Comparison of ENCODE assay signal across 8 cellular contexts in the genomic region with DNA sequence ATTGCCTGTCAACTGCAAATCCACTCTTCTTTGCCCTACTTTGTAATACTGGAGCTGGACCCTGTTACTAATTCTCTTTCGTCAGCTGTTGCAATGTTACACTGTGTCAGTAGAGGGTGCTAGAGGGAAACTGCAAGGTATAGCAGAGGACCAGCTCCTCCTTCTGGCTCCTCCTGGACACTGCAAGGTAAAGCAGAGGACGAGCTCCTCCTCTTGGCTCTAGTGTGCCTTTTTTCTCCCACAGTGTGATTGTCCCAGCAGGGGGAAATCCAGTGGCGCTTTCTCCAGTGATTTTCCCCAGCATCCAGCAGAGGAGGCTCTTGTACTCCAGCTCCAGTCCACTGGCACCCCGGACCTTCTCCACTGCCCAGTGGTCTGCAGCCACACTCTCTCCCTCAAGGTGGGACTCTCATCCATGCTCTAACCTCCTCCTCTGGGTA.
DNase-seq lines count a peak whose midpoint lies in the region; ATAC-seq and TF ChIP-seq lines count a peak whose summit lies in the region.

No MANE protein-coding gene starts in this region.

- TF ChIP-seq POLR2A in HCT116 (IDR thresholded peaks at IDR 0.05; ENCODE audit: borderline replicate concordance, extremely low read depth, insufficient read depth, insufficient read length) (no peak), tibial nerve (IDR thresholded peaks at IDR 0.05) (no peak)

- peak; percentile 49 for DNase-seq in GM04503 (ENCODE audit: low read depth)
- DNase-seq in HCT116 (ENCODE audit: low read depth, low spot score): peak; percentile 85
- DNase-seq in MM.1S: peak; percentile 88
- peak; percentile 81 to 82 for DNase-seq in SHP77 (lab: John Stamatoyannopoulos, UW)
- DNase-seq in foreskin melanocyte: peak; percentile 85
- peak; percentile 95 for DNase-seq in osteoblast (ENCODE audit: insufficient read length, low spot score, missing footprints)
- DNase-seq in tibial nerve (ENCODE audit: low spot score in 2 of 2): peak; percentile 40 to 89

- no peak overlapping the region for H3K4me3 Mint-ChIP-seq in activated T-helper 17 cell treated with anti-CD3 and anti-CD28 coated beads, Interleukin-2, amount 50 U/mL, for 72 hours

- H3K4me2 ChIP-seq in HCT116 (ENCODE audit: low read length): no peak overlapping the region
- no peak overlapping the region for H3K4me2 ChIP-seq in MM.1S (ENCODE audit: low read depth, low read length)
- no peak overlapping the region for H3K4me2 ChIP-seq in osteoblast (ENCODE audit: insufficient read depth, low read length)

- TF ChIP-seq CTCF in HCT116 (IDR thresholded peaks at IDR 0.05 in 2 of 3, conservative IDR thresholded peaks at IDR 0.05 in 1 of 3; ENCODE audit: borderline replicate concordance in 1 of 3, insufficient read depth in 1 of 3, low read depth in 2 of 3, low read length in 2 of 3): peak; percentile 99 to 100 (median 99)
- peak; percentile 99 for TF ChIP-seq CTCF in MM.1S (IDR thresholded peaks at IDR 0.05; ENCODE audit: low read length)
- peak; percentile 100 for TF ChIP-seq CTCF in osteoblast (IDR thresholded peaks at IDR 0.05; ENCODE audit: extremely low read depth, low read depth, low read length)
- peak; percentile 81 to 96 (median 86) for TF ChIP-seq CTCF in tibial nerve (IDR thresholded peaks at IDR 0.05)

- no peak overlapping the region for H3K9ac ChIP-seq in HCT116 (ENCODE audit: low read length)
- H3K9ac ChIP-seq in MM.1S (ENCODE audit: low read length): no peak overlapping the region

- H2AFZ ChIP-seq in HCT116 (ENCODE audit: low read depth, low read length, poor library complexity, severe bottlenecking): no peak overlapping the region
- peak overlapping the region; percentile 44; the same call in 1 of the 2 replicates for H2AFZ ChIP-seq in MM.1S (ENCODE audit: low read length)
- H2AFZ ChIP-seq in osteoblast (ENCODE audit: low read length): no peak overlapping the region

- H3K9me3 ChIP-seq in HCT116 (ENCODE audit: control insufficient read depth in 1 of 2, insufficient read depth in 1 of 2, low read depth in 1 of 2, low read length in 2 of 2) (peaks cover 3% of the 10 kb centered on the region in 2 experiments; a peak in 1 of 4 replicates), MM.1S (replicated peaks; ENCODE audit: insufficient read depth, low read length) (no peaks in the 10 kb centered on the region), osteoblast (ENCODE audit: low read depth, low read length) (no peaks in the 10 kb centered on the region), tibial nerve (no peaks in the 10 kb centered on the region)

- TF ChIP-seq EP300 in tibial nerve (IDR thresholded peaks at IDR 0.05): no peak

- H3K27me3 ChIP-seq in HCT116 (ENCODE audit: insufficient read depth, low read length): no peaks in the 10 kb centered on the region
- H3K27me3 ChIP-seq in MM.1S (replicated peaks; ENCODE audit: insufficient read depth, low read length): no peaks in the 10 kb centered on the region
- H3K27me3 ChIP-seq in osteoblast (ENCODE audit: insufficient read depth, low read length): no peaks in the 10 kb centered on the region
- no peaks in the 10 kb centered on the region for H3K27me3 ChIP-seq in tibial nerve

- H3K4me1 ChIP-seq in HCT116 (ENCODE audit: control insufficient read depth in 1 of 2, insufficient read depth in 2 of 2, low read length in 2 of 2) (no peaks in the 10 kb centered on the region), MM.1S (ENCODE audit: low read length) (peaks cover 12% of the 10 kb centered on the region), osteoblast (ENCODE audit: insufficient read depth, low read length) (no peaks in the 10 kb centered on the region), tibial nerve (no peaks in the 10 kb centered on the region)

- ATAC-seq in HCT116: peak; percentile 85
- ATAC-seq in activated T-helper 17 cell treated with anti-CD3 and anti-CD28 coated beads, Interleukin-2, amount 50 U/mL, for 72 hours (replicated peaks): peak; percentile 78

- H3K9me3 Mint-ChIP-seq in activated T-helper 17 cell treated with anti-CD3 and anti-CD28 coated beads, Interleukin-2, amount 50 U/mL, for 72 hours: no peaks in the 10 kb centered on the region

- H3K27ac ChIP-seq in HCT116 (ENCODE audit: low read depth, low read length): no peak overlapping the region
- no peak overlapping the region for H3K27ac ChIP-seq in MM.1S (ENCODE audit: low read length)
- H3K27ac ChIP-seq in osteoblast (ENCODE audit: low read depth, low read length): no peak overlapping the region
- no peak overlapping the region for H3K27ac ChIP-seq in tibial nerve

- intact Hi-C loops in HCT116 (cut with micrococcal nuclease): loop anchor here (1.0 to 10.0 kb wide), 3 partner anchors 546 to 1123 kb away; no protein-coding TSS in a partner anchor

- H3K36me3 Mint-ChIP-seq in activated T-helper 17 cell treated with anti-CD3 and anti-CD28 coated beads, Interleukin-2, amount 50 U/mL, for 72 hours (ENCODE audit: low read depth): no peaks in the 10 kb centered on the region

- RAD21 ChIA-PET in HCT116 (lab: Charles Lee; ENCODE audit: low non-redundant PET in 1 of 2, low total read pairs in 2 of 2, uncharacterized antibody in 2 of 2, unreplicated experiment in 2 of 2): interaction anchor here (0.5 to 1.5 kb wide), 10 partner anchors 189 to 622 kb away, joined by 3 to 19 read pairs (median 4); no protein-coding TSS in a partner anchor

- H3K9me2 ChIP-seq in HCT116 (ENCODE audit: insufficient read depth) (no peaks in the 10 kb centered on the region), MM.1S (replicated peaks; ENCODE audit: insufficient read depth, low read length) (no peaks in the 10 kb centered on the region)

- no TSS peak for BruUV-seq in HCT116 (replicated peaks; lab: Mats Ljungman, UMichigan)

- no peaks in the 10 kb centered on the region for H3K36me3 ChIP-seq in HCT116 (ENCODE audit: control insufficient read depth in 1 of 2, insufficient read depth in 2 of 2, low read length in 2 of 2)
- H3K36me3 ChIP-seq in MM.1S (replicated peaks; ENCODE audit: insufficient read depth, low read length): no peaks in the 10 kb centered on the region
- H3K36me3 ChIP-seq in osteoblast (ENCODE audit: insufficient read depth, low read length): no peaks in the 10 kb centered on the region
- no peaks in the 10 kb centered on the region for H3K36me3 ChIP-seq in tibial nerve

- POLR2A ChIA-PET in HCT116 (lab: Charles Lee): interaction anchor here (0.7 to 1.0 kb wide), 2 partner anchors 547 to 566 kb away, joined by 5 to 8 read pairs; no protein-coding TSS in a partner anchor

- peak; percentile 92 for TF ChIP-seq RAD21 in HCT116 (IDR thresholded peaks at IDR 0.05; ENCODE audit: low read depth)

- no peak overlapping the region for H3K27ac Mint-ChIP-seq in activated T-helper 17 cell treated with anti-CD3 and anti-CD28 coated beads, Interleukin-2, amount 50 U/mL, for 72 hours

- no peaks in the 10 kb centered on the region for H3K4me1 Mint-ChIP-seq in activated T-helper 17 cell treated with anti-CD3 and anti-CD28 coated beads, Interleukin-2, amount 50 U/mL, for 72 hours

- no peaks in the 10 kb centered on the region for H3K79me2 ChIP-seq in HCT116 (ENCODE audit: insufficient read depth, low read length)
- H3K79me2 ChIP-seq in MM.1S (ENCODE audit: low read length): no peaks in the 10 kb centered on the region
- H3K79me2 ChIP-seq in osteoblast (ENCODE audit: insufficient read depth, low read length): no peaks in the 10 kb centered on the region

- 25 to 26% methylated on average over 4 of the region's 4 CpGs for WGBS in tibial nerve, 2 donors

- no peaks in the 10 kb centered on the region for H3F3A ChIP-seq in MM.1S (ENCODE audit: insufficient read depth, low read length)

- H3K27me3 Mint-ChIP-seq in activated T-helper 17 cell treated with anti-CD3 and anti-CD28 coated beads, Interleukin-2, amount 50 U/mL, for 72 hours: no peaks in the 10 kb centered on the region

- CTCF ChIA-PET in HCT116 (lab: Charles Lee): interaction anchor here (0.6 to 5.9 kb wide), 40 partner anchors 9 to 676 kb away, joined by 3 to 152 read pairs (median 4); a partner anchor contains a TSS

- H4K20me1 ChIP-seq in HCT116 (ENCODE audit: insufficient read depth): no peaks in the 10 kb centered on the region
- H4K20me1 ChIP-seq in MM.1S (ENCODE audit: insufficient read depth, low read length): no peaks in the 10 kb centered on the region
- H4K20me1 ChIP-seq in osteoblast (ENCODE audit: insufficient read depth, low read length): no peaks in the 10 kb centered on the region

- no peak overlapping the region for H3K4me3 ChIP-seq in HCT116 (replicated peaks in 1 of 2; ENCODE audit: low read depth in 1 of 2, low read length in 2 of 2)
- no peak overlapping the region for H3K4me3 ChIP-seq in MM.1S (ENCODE audit: low read length)
- H3K4me3 ChIP-seq in osteoblast (ENCODE audit: insufficient read depth, low read length): no peak overlapping the region
- H3K4me3 ChIP-seq in tibial nerve: no peak overlapping the region

TF ChIP-seq in HCT116, 20 proteins besides CTCF, POLR2A, EP300 and RAD21 (continues in another document):
- no peak for TF ChIP-seq EZH2 (IDR thresholded peaks at IDR 0.05)
- peak; percentile 99 for TF ChIP-seq CBX3 (IDR thresholded peaks at IDR 0.05; ENCODE audit: low read depth)
- TF ChIP-seq, protein P1, sequence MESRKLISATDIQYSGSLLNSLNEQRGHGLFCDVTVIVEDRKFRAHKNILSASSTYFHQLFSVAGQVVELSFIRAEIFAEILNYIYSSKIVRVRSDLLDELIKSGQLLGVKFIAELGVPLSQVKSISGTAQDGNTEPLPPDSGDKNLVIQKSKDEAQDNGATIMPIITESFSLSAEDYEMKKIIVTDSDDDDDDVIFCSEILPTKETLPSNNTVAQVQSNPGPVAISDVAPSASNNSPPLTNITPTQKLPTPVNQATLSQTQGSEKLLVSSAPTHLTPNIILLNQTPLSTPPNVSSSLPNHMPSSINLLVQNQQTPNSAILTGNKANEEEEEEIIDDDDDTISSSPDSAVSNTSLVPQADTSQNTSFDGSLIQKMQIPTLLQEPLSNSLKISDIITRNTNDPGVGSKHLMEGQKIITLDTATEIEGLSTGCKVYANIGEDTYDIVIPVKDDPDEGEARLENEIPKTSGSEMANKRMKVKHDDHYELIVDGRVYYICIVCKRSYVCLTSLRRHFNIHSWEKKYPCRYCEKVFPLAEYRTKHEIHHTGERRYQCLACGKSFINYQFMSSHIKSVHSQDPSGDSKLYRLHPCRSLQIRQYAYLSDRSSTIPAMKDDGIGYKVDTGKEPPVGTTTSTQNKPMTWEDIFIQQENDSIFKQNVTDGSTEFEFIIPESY (IDR thresholded peaks at IDR 0.05; ENCODE audit: extremely low read depth, insufficient replicate concordance, low read length): peak; percentile 39
- no peak for TF ChIP-seq SP1 (IDR thresholded peaks at IDR 0.05; ENCODE audit: low read depth)
- TF ChIP-seq SRF (IDR thresholded peaks at IDR 0.05; ENCODE audit: low read depth): peak; percentile 68
- peak; percentile 65 for TF ChIP-seq CEBPB (IDR thresholded peaks at IDR 0.05; ENCODE audit: low read depth)
- no peak for TF ChIP-seq EZH2phosphoT487 (IDR thresholded peaks at IDR 0.05; ENCODE audit: borderline replicate concordance)
- no peak for TF ChIP-seq ZFX (IDR thresholded peaks at IDR 0.05)
- no peak for TF ChIP-seq ZNF274 (IDR thresholded peaks at IDR 0.05; ENCODE audit: low read depth, low read length)
- TF ChIP-seq SIN3A (IDR thresholded peaks at IDR 0.05; ENCODE audit: low read depth): no peak
- TF ChIP-seq YY1 (IDR thresholded peaks at IDR 0.05; ENCODE audit: extremely low read depth, insufficient replicate concordance, low read depth, low read length): peak; percentile 53
